14 cellular contexts compared by ENCODE assay signal in genomic region chr12:127998936-127999467, GRCh38.
"Had no signal": no experiment of that assay in that cellular context is flagged by ENCODE, and none has a peak within 500 bp of the region (broad histone marks: within the 10 kb centered on the region; RNA-seq: fewer than 3 reads in every experiment).

No MANE protein-coding gene starts in this region.

- H3K27me3 ChIP-seq: neural progenitor cell, stomach, vagina had no signal

- H3K4me1 ChIP-seq: neural progenitor cell, pancreas, stomach, vagina had no signal

- H3K4me3 ChIP-seq: lung, neural progenitor cell, pancreas, stomach, vagina had no signal

- H3K27ac ChIP-seq: epithelial cell of prostate, neural progenitor cell, pancreas, stomach, vagina, WERI-Rb-1 had no signal

- ATAC-seq: activated CD4-positive, alpha-beta T cell treated with anti-CD3 and anti-CD28 coated beads for 36 hours; activated CD8-positive, alpha-beta T cell treated with anti-CD3 and anti-CD28 coated beads, Interleukin-2, amount 10 ng/mL, durations not matched to agents 7 days and 5 days; effector memory CD8-positive, alpha-beta T cell; pancreas had no signal

- DNase-seq: activated CD4-positive, alpha-beta T cell treated with anti-CD3 and anti-CD28 coated beads for 36 hours; activated CD8-positive, alpha-beta T cell treated with anti-CD3 and anti-CD28 coated beads, Interleukin-2, amount 10 ng/mL, durations not matched to agents 7 days and 5 days; activated naive CD4-positive, alpha-beta T cell; effector memory CD8-positive, alpha-beta T cell; midbrain; pancreas; stimulated activated CD4-positive, alpha-beta T cell treated with anti-CD3 and anti-CD28 coated beads, Interleukin-4, amount 100 ng/mL, for 4 hours; stomach; T-helper 9 cell; WERI-Rb-1 had no signal

- H3K36me3 ChIP-seq: neural progenitor cell, pancreas, stomach, vagina, WERI-Rb-1 had no signal

- H3K9me3 ChIP-seq: pancreas, vagina had no signal
